Comparison of ENCODE assay signal across 20 cellular contexts in genomic region chr5:107982703-107983425, GRCh38.
DNase-seq lines count a peak whose midpoint lies in the region; ATAC-seq and TF ChIP-seq lines count a peak whose summit lies in the region.
"Had no signal": no experiment of that assay in that cellular context is flagged by ENCODE, and none has a peak within 500 bp of the region (broad histone marks: within the 10 kb centered on the region; RNA-seq: fewer than 3 reads in every experiment).

No MANE protein-coding gene starts in this region.

- no peaks in the 10 kb centered on the region for H3K9me3 Mint-ChIP-seq in activated naive CD4-positive, alpha-beta T cell treated with anti-CD3 and anti-CD28 coated beads, Interleukin-2, amount 50 U/mL, for 72 hours
- H3K9me3 Mint-ChIP-seq in activated naive CD4-positive, alpha-beta T cell treated with anti-CD3 and anti-CD28 coated beads for 36 hours, result no peaks in the 10 kb centered on the region
- no peaks in the 10 kb centered on the region for H3K9me3 Mint-ChIP-seq in effector memory CD8-positive, alpha-beta T cell
- no peaks in the 10 kb centered on the region for H3K9me3 Mint-ChIP-seq in neural progenitor cell
- H3K9me3 Mint-ChIP-seq: CD8-positive, alpha-beta memory T cell had no signal

- no peaks in the 10 kb centered on the region for H3K36me3 ChIP-seq in neural progenitor cell
- H3K36me3 ChIP-seq: BLaER1 treated with 17β-estradiol and CSF1 and Interleukin-3, amounts not matched to agents 10 nM and 100 nM; MG63; Peyer's patch; SJSA1 had no signal

- intact Hi-C loops in activated naive CD4-positive, alpha-beta T cell treated with anti-CD3 and anti-CD28 coated beads for 36 hours (cut with micrococcal nuclease), result no loop called here

- H3K27ac ChIP-seq in neural progenitor cell, result no peak overlapping the region
- H3K27ac ChIP-seq: BLaER1 treated with 17β-estradiol and CSF1 and Interleukin-3, amounts not matched to agents 10 nM and 100 nM; Peyer's patch; SJSA1 had no signal

- H3K4me2 ChIP-seq in neural progenitor cell, result peak overlapping the region; percentile 3
- H3K4me2 ChIP-seq: BLaER1 treated with 17β-estradiol and CSF1 and Interleukin-3, amounts not matched to agents 10 nM and 100 nM had no signal

- no peaks in the 10 kb centered on the region for H3K9me3 ChIP-seq in neural progenitor cell (ENCODE audit: low read depth)
- H3K9me3 ChIP-seq: BLaER1 treated with 17β-estradiol and CSF1 and Interleukin-3, amounts not matched to agents 10 nM and 100 nM; MG63; Peyer's patch; SJSA1 had no signal

- no peak for DNase-seq in activated naive CD4-positive, alpha-beta T cell treated with anti-CD3 and anti-CD28 coated beads, Interleukin-2, amount 50 U/mL, for 72 hours (ENCODE audit: low spot score in 2 of 2)
- no peak for DNase-seq in activated naive CD4-positive, alpha-beta T cell treated with anti-CD3 and anti-CD28 coated beads for 36 hours
- DNase-seq in NCI-H146 (lab: John Stamatoyannopoulos, UW), result peak; percentile 51
- no peak for DNase-seq in effector memory CD8-positive, alpha-beta T cell
- DNase-seq in neural progenitor cell (ENCODE audit: low spot score), result no peak
- no peak for DNase-seq in omental fat pad (ENCODE audit: low spot score)
- no peak for DNase-seq in HuH-7 (ENCODE audit: low spot score)
- DNase-seq: CD8-positive, alpha-beta memory T cell; GOT3; HFFc6; Kasumi-1; MG63; NCI-H1048; NCI-H1930; NCI-H2171 treated with DMSO at 0.1 percent for 48 hours; NCI-H510A; Peyer's patch had no signal

- H3K9ac ChIP-seq in neural progenitor cell, result no peak overlapping the region
- H3K9ac ChIP-seq: BLaER1 treated with 17β-estradiol and CSF1 and Interleukin-3, amounts not matched to agents 10 nM and 100 nM had no signal

- H3K4me1 ChIP-seq in neural progenitor cell, result peaks cover 16% of the 10 kb centered on the region
- H3K4me1 ChIP-seq: Peyer's patch had no signal

- CTCF ChIA-PET in activated naive CD4-positive, alpha-beta T cell treated with anti-CD3 and anti-CD28 coated beads for 36 hours (lab: Charles Lee), result no interaction called here

- H3K27ac Mint-ChIP-seq in activated naive CD4-positive, alpha-beta T cell treated with anti-CD3 and anti-CD28 coated beads, Interleukin-2, amount 50 U/mL, for 72 hours, result peak overlapping the region; percentile 13 to 51
- H3K27ac Mint-ChIP-seq in activated naive CD4-positive, alpha-beta T cell treated with anti-CD3 and anti-CD28 coated beads for 36 hours, result no peak overlapping the region
- H3K27ac Mint-ChIP-seq in effector memory CD8-positive, alpha-beta T cell, result peak overlapping the region; percentile 59 to 83
- H3K27ac Mint-ChIP-seq in neural progenitor cell, result no peak overlapping the region
- H3K27ac Mint-ChIP-seq: HFFc6 had no signal

- H3F3A ChIP-seq in neural progenitor cell (ENCODE audit: low read depth), result peaks cover 5% of the 10 kb centered on the region

- no peak overlapping the region for H3K4me3 ChIP-seq in neural progenitor cell
- H3K4me3 ChIP-seq: BLaER1 treated with 17β-estradiol and CSF1 and Interleukin-3, amounts not matched to agents 10 nM and 100 nM; MG63; Peyer's patch; SJSA1 had no signal

- no peaks in the 10 kb centered on the region for H3K4me1 Mint-ChIP-seq in activated naive CD4-positive, alpha-beta T cell treated with anti-CD3 and anti-CD28 coated beads for 36 hours (ENCODE audit: low read depth)
- H3K4me1 Mint-ChIP-seq in effector memory CD8-positive, alpha-beta T cell (ENCODE audit: low read depth in 2 of 2), result peaks cover 30 to 37% of the 10 kb centered on the region in 2 donors
- peaks cover 26% of the 10 kb centered on the region for H3K4me1 Mint-ChIP-seq in neural progenitor cell

- no peaks in the 10 kb centered on the region for H4K20me1 ChIP-seq in neural progenitor cell (ENCODE audit: low read depth)
- H4K20me1 ChIP-seq: BLaER1 treated with 17β-estradiol and CSF1 and Interleukin-3, amounts not matched to agents 10 nM and 100 nM had no signal

- ATAC-seq in activated naive CD4-positive, alpha-beta T cell treated with anti-CD3 and anti-CD28 coated beads, Interleukin-2, amount 50 U/mL, for 72 hours, result no peak
- ATAC-seq in effector memory CD8-positive, alpha-beta T cell (replicated peaks), result no peak
- ATAC-seq in omental fat pad (ENCODE audit: low FRiP score) (no peak), HG02571 (IDR thresholded peaks at IDR 0.05; ENCODE audit: unreplicated experiment) (no peak)

- no peaks in the 10 kb centered on the region for H3K27me3 ChIP-seq in neural progenitor cell
- H3K27me3 ChIP-seq: BLaER1 treated with 17β-estradiol and CSF1 and Interleukin-3, amounts not matched to agents 10 nM and 100 nM; MG63; Peyer's patch; SJSA1 had no signal

- no peak overlapping the region for H2AFZ ChIP-seq in neural progenitor cell (replicated peaks)

- no peaks in the 10 kb centered on the region for H3K79me2 ChIP-seq in neural progenitor cell (ENCODE audit: low read depth)

- no peaks in the 10 kb centered on the region for H3K36me3 Mint-ChIP-seq in activated naive CD4-positive, alpha-beta T cell treated with anti-CD3 and anti-CD28 coated beads, Interleukin-2, amount 50 U/mL, for 72 hours
- H3K36me3 Mint-ChIP-seq in activated naive CD4-positive, alpha-beta T cell treated with anti-CD3 and anti-CD28 coated beads for 36 hours (ENCODE audit: low read depth), result no peaks in the 10 kb centered on the region
- no peaks in the 10 kb centered on the region for H3K36me3 Mint-ChIP-seq in effector memory CD8-positive, alpha-beta T cell (ENCODE audit: insufficient read depth)
- H3K36me3 Mint-ChIP-seq in neural progenitor cell, result no peaks in the 10 kb centered on the region

- H3K4me3 Mint-ChIP-seq in activated naive CD4-positive, alpha-beta T cell treated with anti-CD3 and anti-CD28 coated beads for 36 hours, result no peak overlapping the region
- H3K4me3 Mint-ChIP-seq in effector memory CD8-positive, alpha-beta T cell, result peak overlapping the region; percentile 24 to 43
- no peak overlapping the region for H3K4me3 Mint-ChIP-seq in neural progenitor cell
- H3K4me3 Mint-ChIP-seq: CD8-positive, alpha-beta memory T cell; HFFc6 had no signal

- TF ChIP-seq CTCF in neural progenitor cell (IDR thresholded peaks at IDR 0.05) (no peak), omental fat pad (IDR thresholded peaks at IDR 0.05) (no peak)

- no peaks in the 10 kb centered on the region for H3K27me3 Mint-ChIP-seq in activated naive CD4-positive, alpha-beta T cell treated with anti-CD3 and anti-CD28 coated beads for 36 hours (ENCODE audit: low read depth)
- no peaks in the 10 kb centered on the region for H3K27me3 Mint-ChIP-seq in effector memory CD8-positive, alpha-beta T cell
- H3K27me3 Mint-ChIP-seq in neural progenitor cell (ENCODE audit: insufficient read depth, low read depth), result no peaks in the 10 kb centered on the region
- H3K27me3 Mint-ChIP-seq: CD8-positive, alpha-beta memory T cell had no signal

Comparison
In these comparisons a context has a peak if more than half of its experiments do, and no peak if none do; other contexts are left out.
1. H3K27ac Mint-ChIP-seq: peak in activated naive CD4-positive, alpha-beta T cell treated with anti-CD3 and anti-CD28 coated beads, Interleukin-2, amount 50 U/mL, for 72 hours (2 of 2) and effector memory CD8-positive, alpha-beta T cell (2 of 2); none in activated naive CD4-positive, alpha-beta T cell treated with anti-CD3 and anti-CD28 coated beads for 36 hours (single experiment) and neural progenitor cell (single experiment).
2. H3K4me3 Mint-ChIP-seq: peak in effector memory CD8-positive, alpha-beta T cell (2 of 2); none in activated naive CD4-positive, alpha-beta T cell treated with anti-CD3 and anti-CD28 coated beads for 36 hours (single experiment) and neural progenitor cell (single experiment).